Comparison of ENCODE assay signal across 8 cellular contexts in genomic region chr11:63871962-63872832, GRCh38. TPM values are rescaled to one million over a fixed set of nuclear protein-coding genes. Genes with fewer than 3 reads are reported as not detected.
DNase-seq lines count a peak whose midpoint lies in the region; ATAC-seq and TF ChIP-seq lines count a peak whose summit lies in the region.

No MANE protein-coding gene starts in this region.

- peaks cover 95% of the 10 kb centered on the region for H3K79me2 ChIP-seq in mammary epithelial cell (ENCODE audit: insufficient read depth, low read length)

- no peak overlapping the region for H3K9ac ChIP-seq in mammary epithelial cell (ENCODE audit: insufficient read depth, low read length)
- no peak overlapping the region for H3K9ac ChIP-seq in skeletal muscle satellite cell (ENCODE audit: low read depth, low read length)

- H3K4me2 ChIP-seq in mammary epithelial cell (ENCODE audit: insufficient read depth, low read depth, low read length), result peak overlapping the region; percentile 46
- H3K4me2 ChIP-seq in skeletal muscle satellite cell (ENCODE audit: low read length), result peak overlapping the region; percentile 61

- in situ Hi-C loops in SK-MEL-5 (cut with HindIII; ENCODE audit: low pct_unique_long_range_greater_than_20kb, low sequenced_read_pairs) (no loop called here), mammary epithelial cell (cut with MboI; ENCODE audit: low sequenced_read_pairs in 2 of 2) (loop anchor here in 1 of 2 donors (25.0 kb wide), 1 partner anchor 110 kb away; the partner anchor contains the start of gene ZFTA)

- H3K36me3 ChIP-seq in mammary epithelial cell (ENCODE audit: insufficient read depth, low read length) (no peaks in the 10 kb centered on the region), skeletal muscle satellite cell (ENCODE audit: insufficient read depth, low read length) (peaks cover 15% of the 10 kb centered on the region)

- ATAC-seq in GM21737 (IDR thresholded peaks at IDR 0.05; ENCODE audit: unreplicated experiment), result peak; percentile 85

- H3K4me3 ChIP-seq in mammary epithelial cell (replicated peaks in 1 of 3; ENCODE audit: insufficient read depth in 1 of 3, low read depth in 2 of 3, low read length in 3 of 3) (no peak overlapping the region), skeletal muscle satellite cell (ENCODE audit: low read length) (no peak overlapping the region)

- H3K9me3 ChIP-seq in mammary epithelial cell (replicated peaks; ENCODE audit: insufficient read depth, low read length), result no peaks in the 10 kb centered on the region
- H3K9me3 ChIP-seq in skeletal muscle satellite cell (replicated peaks; ENCODE audit: low read length), result no peaks in the 10 kb centered on the region

- CTCF ChIA-PET in mammary epithelial cell (lab: Charles Lee; ENCODE audit: low non-redundant PET), result interaction anchor here (0.5 kb wide), 1 partner anchor 21 kb away, joined by 18 read pairs; no protein-coding TSS in a partner anchor

- H3K27ac ChIP-seq in mammary epithelial cell (ENCODE audit: insufficient read depth, low read depth, low read length), result no peak overlapping the region

- peak in 1 of 2 donors; percentile 49 for TF ChIP-seq CTCF in mammary epithelial cell (conservative IDR thresholded peaks at IDR 0.05 in 1 of 2, IDR thresholded peaks at IDR 0.05 in 1 of 2; ENCODE audit: extremely low read depth in 1 of 2, insufficient read depth in 1 of 2, low read depth in 1 of 2, low read length in 2 of 2)

- intact Hi-C loops in mammary epithelial cell (cut with micrococcal nuclease), result loop anchor here (1.0 to 2.0 kb wide), 2 partner anchors 17 to 35 kb away; no protein-coding TSS in a partner anchor

- no TSS peak for BruUV-seq in mammary epithelial cell (replicated peaks; lab: Mats Ljungman, UMichigan)

- H4K20me1 ChIP-seq in mammary epithelial cell (ENCODE audit: insufficient read depth, low read length), result peaks cover 3% of the 10 kb centered on the region

- peaks cover 38% of the 10 kb centered on the region for H3K4me1 ChIP-seq in mammary epithelial cell (ENCODE audit: insufficient read depth, low read length)
- H3K4me1 ChIP-seq in skeletal muscle satellite cell (ENCODE audit: control insufficient read depth, insufficient read depth, low read length), result peaks cover 38% of the 10 kb centered on the region

- DNase-seq in activated CD4-positive, alpha-beta T cell treated with anti-CD3 and anti-CD28 coated beads for 4 hours, result peak; percentile 15 to 23
- DNase-seq in activated CD4-positive, alpha-beta T cell treated with anti-CD3 and anti-CD28 coated beads, Interleukin-2, amount 50 U/mL, for 4 hours, result no peak
- DNase-seq in HuH-7 (ENCODE audit: low spot score) (peak; percentile 63), SK-MEL-5 (ENCODE audit: low read depth, low spot score) (peak; percentile 78), mammary epithelial cell (peak; percentile 93), inferior parietal cortex (ENCODE audit: extremely low spot score) (peak; percentile 88)

- dilution Hi-C loops in mammary epithelial cell (cut with HindIII; ENCODE audit: low sequenced_read_pairs), result no loop called here

- 3% methylated on average over 8 of the region's 11 CpGs for WGBS in mammary epithelial cell (ENCODE audit: low coverage, missing lambda C conversion rate)

- no peaks in the 10 kb centered on the region for H3K27me3 ChIP-seq in mammary epithelial cell (ENCODE audit: insufficient read depth, low read length)
- no peaks in the 10 kb centered on the region for H3K27me3 ChIP-seq in skeletal muscle satellite cell (ENCODE audit: control insufficient read depth, insufficient read depth, low read length)

- H2AFZ ChIP-seq in mammary epithelial cell (ENCODE audit: low read depth, low read length), result no peak overlapping the region

RNA-seq across cellular contexts. Expression of gene MARK2, which starts 33.3 kb away (rescaled TPM):
- 7.8 and 11.2 TPM in 2 replicates for total RNA-seq in SK-MEL-5 (2014; rRNA removed; shearing (Covaris generic))
- 22.4 and 23.0 TPM in 2 replicates for polyA plus RNA-seq in SK-MEL-5 (2015; cell fraction: cytosol; rRNA removed)
- 13.4 and 14.4 TPM in 2 replicates for polyA plus RNA-seq in SK-MEL-5 (2015; cell fraction: nucleus; rRNA removed)
- 10 to 100 TPM; 26.7 to 64.4 TPM for total RNA-seq in mammary epithelial cell
- 38.9 TPM for polyA plus RNA-seq in mammary epithelial cell
- 79.0 TPM for polyA minus RNA-seq in mammary epithelial cell
- 11.4 and 15.1 TPM in 2 replicates for total RNA-seq in skeletal muscle satellite cell (2012; rRNA removed)

RNA-seq across cellular contexts. Expression of gene RCOR2, which starts 44.8 kb away (rescaled TPM):
- total RNA-seq in SK-MEL-5 (2014; rRNA removed; shearing (Covaris generic)), result 0.63 and 0.80 TPM in 2 replicates
- 1.4 and 1.8 TPM in 2 replicates for polyA plus RNA-seq in SK-MEL-5 (2015; cell fraction: cytosol; rRNA removed)
- polyA plus RNA-seq in SK-MEL-5 (2015; cell fraction: nucleus; rRNA removed), result 1.9 and 2.9 TPM in 2 replicates
- under 1 TPM; 0.14 to 0.17 TPM for total RNA-seq in mammary epithelial cell
- polyA plus RNA-seq in mammary epithelial cell, result 0.08 TPM
- polyA minus RNA-seq in mammary epithelial cell, result not detected
- total RNA-seq in skeletal muscle satellite cell (2012; rRNA removed), result 3.0 and 5.5 TPM in 2 replicates

RNA-seq across cellular contexts. Expression of gene SPINDOC, which starts 58.9 kb away (rescaled TPM):
- total RNA-seq in SK-MEL-5 (2014; rRNA removed; shearing (Covaris generic)), result 15.0 and 17.7 TPM in 2 replicates
- polyA plus RNA-seq in SK-MEL-5 (2015; cell fraction: cytosol; rRNA removed), result 30.3 and 36.1 TPM in 2 replicates
- polyA plus RNA-seq in SK-MEL-5 (2015; cell fraction: nucleus; rRNA removed), result 17.3 and 21.1 TPM in 2 replicates
- 10 to 100 TPM; 19.2 to 24.4 TPM for total RNA-seq in mammary epithelial cell
- 14.3 TPM for polyA plus RNA-seq in mammary epithelial cell
- 3.7 TPM for polyA minus RNA-seq in mammary epithelial cell
- total RNA-seq in skeletal muscle satellite cell (2012; rRNA removed), result 13.3 and 15.2 TPM in 2 replicates

Comparison
In these comparisons a context has a peak if more than half of its experiments do, and no peak if none do; other contexts are left out.
1. DNase-seq: peak in activated CD4-positive, alpha-beta T cell treated with anti-CD3 and anti-CD28 coated beads for 4 hours (2 of 2), HuH-7 (single experiment), SK-MEL-5 (single experiment), mammary epithelial cell (single experiment) and inferior parietal cortex (single experiment); none in activated CD4-positive, alpha-beta T cell treated with anti-CD3 and anti-CD28 coated beads, Interleukin-2, amount 50 U/mL, for 4 hours (0 of 2).